17 cellular contexts compared by ENCODE assay signal in genomic region chr1:39871796-39872195, GRCh38. TPM values are rescaled to one million over a fixed set of nuclear protein-coding genes. Genes with fewer than 3 reads are reported as not detected.
"Had no signal": no experiment of that assay in that cellular context is flagged by ENCODE, and none has a peak within 500 bp of the region (broad histone marks: within the 10 kb centered on the region; RNA-seq: fewer than 3 reads in every experiment).

No MANE protein-coding gene starts in this region.

- DNase-seq: colonic mucosa; dermis blood vessel endothelial cell; erythroblast; foreskin keratinocyte; kidney glomerular epithelial cell; mucosa of descending colon; naive thymus-derived CD8-positive, alpha-beta T cell; posterior cingulate gyrus; sigmoid colon; stomach; substantia nigra; transverse colon had no signal

- H3K27me3 Mint-ChIP-seq: naive thymus-derived CD8-positive, alpha-beta T cell had no signal

- H3K27me3 ChIP-seq: colonic mucosa, foreskin keratinocyte, neutrophil, right atrium auricular region, sigmoid colon, stomach, transverse colon had no signal

- H3K9me3 ChIP-seq: colonic mucosa, mucosa of descending colon, neutrophil, right atrium auricular region, sigmoid colon, stomach, thoracic aorta, transverse colon had no signal

- H3K36me3 ChIP-seq: colonic mucosa, neutrophil, right atrium auricular region, thoracic aorta, transverse colon had no signal

- H3K4me3 ChIP-seq: colonic mucosa, mucosa of descending colon, right atrium auricular region, sigmoid colon, skin epidermis, stomach, thoracic aorta, transverse colon had no signal

- H3K4me3 Mint-ChIP-seq: naive thymus-derived CD8-positive, alpha-beta T cell had no signal

- H3K9me3 Mint-ChIP-seq: naive thymus-derived CD8-positive, alpha-beta T cell had no signal

- H3K27ac Mint-ChIP-seq: naive thymus-derived CD8-positive, alpha-beta T cell had no signal

- H3K27ac ChIP-seq: colonic mucosa, foreskin keratinocyte, neutrophil, right atrium auricular region, sigmoid colon, skin epidermis, stomach, thoracic aorta, transverse colon had no signal

- H3K4me1 ChIP-seq: colonic mucosa had no signal

- ATAC-seq: foreskin keratinocyte; mucosa of descending colon; naive thymus-derived CD8-positive, alpha-beta T cell had no signal

- FAIRE-seq: endothelial cell of umbilical vein had no signal

RNA-seq across cellular contexts. Expression of gene MYCL, which starts 29.9 kb away (rescaled TPM):
- total RNA-seq: naive thymus-derived CD8-positive, alpha-beta T cell had no signal
- polyA plus RNA-seq: naive thymus-derived CD8-positive, alpha-beta T cell had no signal
